Comparison of ENCODE assay signal across 21 cellular contexts in genomic region chr3:47645551-47645950, GRCh38.
"Had no signal": no experiment of that assay in that cellular context is flagged by ENCODE, and none has a peak within 500 bp of the region (broad histone marks: within the 10 kb centered on the region; RNA-seq: fewer than 3 reads in every experiment).

No MANE protein-coding gene starts in this region.

- DNase-seq: activated CD4-positive, alpha-beta T cell treated with anti-CD3 and anti-CD28 coated beads, Interleukin-2, amount 10 ng/mL, durations not matched to agents 24 days and 14 days; activated CD8-positive, alpha-beta T cell treated with anti-CD3 and anti-CD28 coated beads, Interleukin-2, amount 10 ng/mL, durations not matched to agents 7 days and 5 days; activated effector memory CD4-positive, alpha-beta T cell treated with Interleukin-2 at 50 U/mL for 16 hours; activated naive CD4-positive, alpha-beta T cell treated with anti-CD3 and anti-CD28 coated beads, Interleukin-2, amount 50 U/mL, for 16 hours; activated T-cell treated with anti-CD3 and anti-CD28 coated beads, Interleukin-2, amount 50 U/mL, for 24 hours; effector CD8-positive, alpha-beta T cell; esophagus squamous epithelium; foreskin melanocyte; glutamatergic neuron; hippocampal formation; kidney; nucleus accumbens; posterior cingulate gyrus; sigmoid colon; spleen; stimulated activated naive B cell treated with anti-CD40 and anti-IgM and Interleukin-4, amounts not matched to agents 10 μg/mL and 1 μg/mL and 100 μg/mL, for 72 hours; T1000; upper lobe of left lung had no signal

- H3K27me3 ChIP-seq: esophagus squamous epithelium, sigmoid colon, spleen, upper lobe of left lung had no signal

- H3K4me1 ChIP-seq: spleen had no signal

- H3K27ac ChIP-seq: esophagus squamous epithelium, sigmoid colon, spleen, thoracic aorta, upper lobe of left lung had no signal

- FAIRE-seq: endothelial cell of umbilical vein, kidney had no signal

- H3K9me3 ChIP-seq: esophagus squamous epithelium, sigmoid colon, spleen, thoracic aorta, upper lobe of left lung had no signal

- H3K4me3 ChIP-seq: esophagus squamous epithelium, lung, sigmoid colon, spleen, thoracic aorta, upper lobe of left lung had no signal
